In the genomic region with DNA sequence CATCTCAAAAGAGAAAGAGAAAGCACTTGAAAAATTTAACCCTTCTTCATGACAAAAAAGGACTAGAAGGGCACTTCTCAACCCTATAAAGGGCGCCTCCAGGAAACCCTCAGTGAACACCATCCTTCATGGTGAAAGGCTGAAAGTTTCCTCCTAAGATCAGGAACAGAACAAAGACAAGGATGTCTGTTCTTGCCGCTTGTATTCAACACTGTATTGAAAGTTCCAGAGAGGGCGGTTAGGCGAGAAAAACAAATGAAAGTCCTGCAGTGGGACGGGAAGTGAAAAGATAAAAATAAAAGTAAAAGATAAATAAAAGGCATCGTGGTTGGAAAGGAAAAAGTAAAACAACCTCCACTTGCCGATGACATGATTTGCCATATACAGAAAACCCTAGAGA, we compare ENCODE assay signal across 23 cellular contexts. TPM values are rescaled to one million over a fixed set of nuclear protein-coding genes. Genes with fewer than 3 reads are reported as not detected.
"Had no signal": no experiment of that assay in that cellular context is flagged by ENCODE, and none has a peak within 500 bp of the region (broad histone marks: within the 10 kb centered on the region; RNA-seq: fewer than 3 reads in every experiment).

No MANE protein-coding gene starts in this region.

- H3K4me3 ChIP-seq: lower lobe of right lung, mucosa of descending colon, right lobe of liver, upper lobe of left lung had no signal

- H3K4me1 ChIP-seq: lower lobe of right lung, right lobe of liver, upper lobe of left lung had no signal

- DNase-seq: activated CD4-positive, alpha-beta T cell treated with anti-CD3 and anti-CD28 coated beads, Interleukin-2, amount 10 ng/mL, durations not matched to agents 7 days and 5 days; activated CD4-positive, CD25-positive, alpha-beta regulatory T cell; activated CD8-positive, alpha-beta T cell treated with anti-CD3 and anti-CD28 coated beads, Interleukin-2, amount 10 ng/mL, durations not matched to agents 7 days and 5 days; activated naive CD4-positive, alpha-beta T cell treated with Interleukin-2 at 50 U/mL for 16 hours; effector CD4-positive, alpha-beta T cell; foreskin fibroblast; kidney; lower lobe of right lung; mesendoderm; mucosa of descending colon; occipital lobe; small intestine; stimulated activated CD4-positive, alpha-beta T cell treated with anti-CD3 and anti-CD28 coated beads, Interleukin-15, amount 100 ng/mL, for 24 hours; stimulated activated naive CD4-positive, alpha-beta T cell; T-cell; T1000; upper lobe of left lung had no signal

- H3K4me3 Mint-ChIP-seq: activated CD4-positive, alpha-beta T cell treated with anti-CD3 and anti-CD28 coated beads, Interleukin-2, amount 10 ng/mL, durations not matched to agents 7 days and 5 days; activated CD8-positive, alpha-beta T cell treated with anti-CD3 and anti-CD28 coated beads, Interleukin-2, amount 10 ng/mL, durations not matched to agents 7 days and 5 days; brain; dendritic cell treated with granulocyte-macrophage colony-stimulating factor and Interleukin-4, amounts not matched to agents 40 ng/mL and 50 ng/mL, for 4 days; neural crest cell; T-cell had no signal

- H3K27ac ChIP-seq: lower lobe of right lung, right lobe of liver, SJCRH30, upper lobe of left lung had no signal

- H3K36me3 Mint-ChIP-seq: brain, T-cell had no signal

- H3K27ac Mint-ChIP-seq: activated CD4-positive, alpha-beta T cell treated with anti-CD3 and anti-CD28 coated beads, Interleukin-2, amount 10 ng/mL, durations not matched to agents 7 days and 5 days; activated CD8-positive, alpha-beta T cell treated with anti-CD3 and anti-CD28 coated beads, Interleukin-2, amount 10 ng/mL, durations not matched to agents 7 days and 5 days; dendritic cell treated with granulocyte-macrophage colony-stimulating factor and Interleukin-4, amounts not matched to agents 40 ng/mL and 50 ng/mL, for 4 days; T-cell had no signal

- ATAC-seq: activated CD8-positive, alpha-beta T cell treated with anti-CD3 and anti-CD28 coated beads, Interleukin-2, amount 10 ng/mL, durations not matched to agents 7 days and 5 days; lower lobe of right lung; mucosa of descending colon; right lobe of liver; T-cell had no signal

- FAIRE-seq: endometrium, kidney, small intestine had no signal

- H3K9me3 Mint-ChIP-seq: activated CD4-positive, alpha-beta T cell treated with anti-CD3 and anti-CD28 coated beads, Interleukin-2, amount 10 ng/mL, durations not matched to agents 7 days and 5 days; brain; dendritic cell treated with granulocyte-macrophage colony-stimulating factor and Interleukin-4, amounts not matched to agents 40 ng/mL and 50 ng/mL, for 4 days; neural crest cell had no signal

- H3K27me3 ChIP-seq: upper lobe of left lung had no signal

- H3K9me3 ChIP-seq: lower lobe of right lung, mucosa of descending colon, right lobe of liver, SJCRH30, upper lobe of left lung had no signal

- H3K36me3 ChIP-seq: lower lobe of right lung, right lobe of liver, SJCRH30, upper lobe of left lung had no signal

RNA-seq across cellular contexts. Expression of gene RNF212, which starts 50.9 kb away (rescaled TPM):
- total RNA-seq: SJCRH30 had no signal
